Comparison of ENCODE assay signal across 8 cellular contexts in the genomic region with DNA sequence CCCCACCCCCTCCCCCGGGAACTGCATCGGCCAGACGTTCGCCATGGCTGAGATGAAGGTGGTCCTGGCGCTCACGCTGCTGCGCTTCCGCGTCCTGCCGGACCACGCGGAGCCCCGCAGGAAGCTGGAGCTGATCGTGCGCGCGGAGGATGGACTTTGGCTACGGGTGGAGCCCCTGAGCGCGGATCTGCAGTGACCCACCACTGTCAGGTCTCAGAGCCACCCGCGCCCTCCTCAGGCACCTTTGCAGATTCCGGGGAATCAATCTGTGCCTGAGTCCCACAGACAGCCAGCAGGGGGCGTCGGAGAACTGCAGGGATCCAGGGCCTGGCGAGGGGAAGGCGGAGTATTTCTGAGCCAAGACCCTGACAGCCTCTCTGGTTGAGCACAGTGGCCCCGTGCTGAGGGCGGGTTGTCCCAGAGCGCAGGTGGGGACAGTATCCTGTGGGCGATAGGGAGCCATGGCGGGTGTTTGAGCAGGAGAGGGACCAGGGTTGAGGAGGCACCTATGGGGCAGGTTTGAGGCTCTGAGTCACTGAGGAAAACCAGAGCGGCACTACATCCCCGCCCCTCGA. TPM values are rescaled to one million over a fixed set of nuclear protein-coding genes. Genes with fewer than 3 reads are reported as not detected.
DNase-seq lines count a peak whose midpoint lies in the region; ATAC-seq and TF ChIP-seq lines count a peak whose summit lies in the region.
"Had no signal": no experiment of that assay in that cellular context is flagged by ENCODE, and none has a peak within 500 bp of the region (broad histone marks: within the 10 kb centered on the region; RNA-seq: fewer than 3 reads in every experiment).

No MANE protein-coding gene starts in this region.

- H3K4me3 Mint-ChIP-seq in MCF 10A (ENCODE audit: unreplicated experiment) (no peak overlapping the region), immature natural killer cell (peak overlapping the region; percentile 4 to 42 (median 36))

- BruUV-seq in MCF 10A (replicated peaks; lab: Mats Ljungman, UMichigan): no TSS peak

- no peaks in the 10 kb centered on the region for H3K36me3 ChIP-seq in WERI-Rb-1

- peaks cover 83% of the 10 kb centered on the region for H3K27me3 ChIP-seq in WERI-Rb-1 (ENCODE audit: insufficient read depth, low read depth, severe bottlenecking)

- ATAC-seq in HG03039 (IDR thresholded peaks at IDR 0.05; ENCODE audit: unreplicated experiment): no peak

- peaks cover 2% of the 10 kb centered on the region for H3K9me3 ChIP-seq in WERI-Rb-1 (ENCODE audit: severe bottlenecking)

- H3K9me3 Mint-ChIP-seq in MCF 10A (ENCODE audit: unreplicated experiment) (no peaks in the 10 kb centered on the region), immature natural killer cell (no peaks in the 10 kb centered on the region)

- H3K27me3 Mint-ChIP-seq in MCF 10A (ENCODE audit: insufficient read depth, unreplicated experiment) (peaks cover 14% of the 10 kb centered on the region), immature natural killer cell (ENCODE audit: low read depth in 3 of 3) (peaks cover 1 to 9% (median 4%) of the 10 kb centered on the region in 3 donors)

- H3K27ac Mint-ChIP-seq in MCF 10A (ENCODE audit: low read depth, unreplicated experiment) (no peak overlapping the region), immature natural killer cell (no peak overlapping the region)

- H3K4me1 Mint-ChIP-seq in MCF 10A (ENCODE audit: insufficient read depth, unreplicated experiment) (peaks cover 6% of the 10 kb centered on the region), immature natural killer cell (no peaks in the 10 kb centered on the region)

- intact Hi-C loops in MCF 10A (cut with micrococcal nuclease): no loop called here

- no peaks in the 10 kb centered on the region for H3K36me3 Mint-ChIP-seq in MCF 10A (ENCODE audit: insufficient read depth, unreplicated experiment)
- H3K36me3 Mint-ChIP-seq in immature natural killer cell: no peaks in the 10 kb centered on the region

- CTCF ChIA-PET in MCF 10A (lab: Yijun Ruan, JAX): interaction anchor here (0.6 to 0.7 kb wide), 2 partner anchors 50 to 209 kb away, joined by 4 read pairs; no protein-coding TSS in a partner anchor

- peak; percentile 73 for DNase-seq in GM12865 (ENCODE audit: low read depth)
- DNase-seq in NCI-H1694 (lab: John Stamatoyannopoulos, UW): peak; percentile 13
- DNase-seq in WERI-Rb-1: peak; percentile 80
- peak; percentile 67 for DNase-seq in MCF 10A (ENCODE audit: unreplicated experiment)
- DNase-seq in immature natural killer cell: peak; percentile 54 to 66 (median 61)
- peak; percentile 55 to 83 for DNase-seq in stimulated activated CD4-positive, alpha-beta T cell treated with anti-CD3 and anti-CD28 coated beads, Interleukin-1b, Interleukin-23, amount 100 ng/mL, for 1 hour (ENCODE audit: low read depth in 2 of 2)

- H3K27ac ChIP-seq in WERI-Rb-1: no peak overlapping the region
- H3K27ac ChIP-seq: skin epidermis had no signal

- no peak overlapping the region for H3K4me3 ChIP-seq in GM12865 (ENCODE audit: low read depth, low read length)
- no peak overlapping the region for H3K4me3 ChIP-seq in WERI-Rb-1 (ENCODE audit: low read depth, low read length)
- H3K4me3 ChIP-seq: skin epidermis had no signal

- POLR2A ChIA-PET in MCF 10A (lab: Yijun Ruan, JAX): no interaction called here

- TF ChIP-seq CTCF in GM12865 (IDR thresholded peaks at IDR 0.05; ENCODE audit: insufficient read depth, low read depth, low read length, missing control alignments) (peak; percentile 89), WERI-Rb-1 (IDR thresholded peaks at IDR 0.05; ENCODE audit: low read depth, low read length) (peak; percentile 89), MCF 10A (IDR thresholded peaks at IDR 0.05; ENCODE audit: unreplicated experiment) (peak; percentile 95)

RNA-seq across cellular contexts. Expression of gene CYP4F8, which starts 30.4 kb away (rescaled TPM):
- total RNA-seq in MCF 10A (2022): not detected in 2 replicates
- polyA plus RNA-seq in immature natural killer cell: not detected

RNA-seq across cellular contexts. Expression of gene CYP4F3, which starts 56.1 kb away (rescaled TPM):
- 0.42 and 0.75 TPM in 2 replicates for total RNA-seq in MCF 10A (2022)
- not detected for polyA plus RNA-seq in immature natural killer cell

Comparison
In these comparisons a context has a peak if more than half of its experiments do, and no peak if none do; other contexts are left out.
1. DNase-seq: peak in every context shown above with its lines; median percentile 80 in WERI-Rb-1; 73 in GM12865; 69 in stimulated activated CD4-positive, alpha-beta T cell treated with anti-CD3 and anti-CD28 coated beads, Interleukin-1b, Interleukin-23, amount 100 ng/mL, for 1 hour; 67 in MCF 10A; 61 in immature natural killer cell; 13 in NCI-H1694.